ENCODE assay signal across 8 cellular contexts in the genomic region with DNA sequence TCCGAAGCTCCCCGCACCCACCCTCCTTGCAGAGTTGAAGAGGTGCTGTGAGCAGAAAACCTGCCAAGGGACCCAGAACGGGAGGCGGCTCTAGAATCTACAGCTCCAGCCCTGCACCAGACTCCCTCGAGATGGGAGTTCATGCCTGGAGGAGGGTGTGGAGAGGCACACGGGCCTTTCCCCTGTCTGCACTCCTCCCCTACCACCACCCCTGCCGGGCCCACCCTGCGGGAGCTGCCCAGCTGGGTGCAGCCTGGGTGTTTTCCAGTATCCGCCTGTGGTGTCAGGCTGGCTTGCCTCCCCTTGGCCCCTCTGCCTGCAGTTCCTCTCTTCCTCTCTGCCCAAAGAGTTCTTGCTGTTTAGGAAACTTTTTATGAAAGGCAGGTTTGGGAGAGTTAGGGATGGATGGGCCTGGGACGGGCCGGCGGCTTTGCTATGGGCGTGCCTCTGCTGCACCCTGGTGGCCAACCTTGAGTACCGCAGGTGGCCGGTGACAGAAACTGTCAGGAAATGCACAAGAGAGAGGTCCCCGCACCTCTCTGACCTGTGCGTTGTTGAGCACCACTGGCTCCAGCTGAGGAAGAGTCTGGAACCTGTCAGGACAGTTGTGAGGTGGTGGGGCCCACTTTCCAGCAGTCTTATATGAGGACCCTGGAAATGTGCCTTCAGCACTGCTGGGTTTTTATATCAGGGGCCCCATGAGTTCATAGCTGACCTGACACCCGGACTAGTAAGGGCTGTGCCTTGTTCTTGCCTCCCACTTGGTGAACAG.
DNase-seq lines count a peak whose midpoint lies in the region; ATAC-seq, FAIRE-seq and TF ChIP-seq lines count a peak whose summit lies in the region.

No MANE protein-coding gene starts in this region.

- H3K27me3 ChIP-seq in PC-3 (ENCODE audit: low read length) (no peaks in the 10 kb centered on the region), fibroblast of lung (ENCODE audit: control insufficient read depth, insufficient read depth, low read length) (no peaks in the 10 kb centered on the region), neural cell (ENCODE audit: insufficient read depth, low read depth, low read length) (no peaks in the 10 kb centered on the region), stomach smooth muscle (ENCODE audit: control insufficient read depth in 1 of 2, insufficient read depth in 2 of 2, low read length in 2 of 2) (no peaks in the 10 kb centered on the region)

- H3K4me1 ChIP-seq in PC-3 (ENCODE audit: insufficient read depth, low read length) = no peaks in the 10 kb centered on the region
- no peaks in the 10 kb centered on the region for H3K4me1 ChIP-seq in fibroblast of lung (ENCODE audit: control insufficient read depth, extremely low read depth, insufficient read depth, low read length)
- H3K4me1 ChIP-seq in stomach smooth muscle (ENCODE audit: control insufficient read depth, insufficient read depth, low read length) = peaks cover 23% of the 10 kb centered on the region

- H3K36me3 Mint-ChIP-seq in activated T-cell treated with anti-CD3 and anti-CD28 coated beads, Interleukin-2, amount 50 U/mL, for 4 hours (ENCODE audit: insufficient read depth) = peaks cover 11% of the 10 kb centered on the region

- H3K4me3 ChIP-seq in PC-3 (ENCODE audit: low read length) = no peak overlapping the region
- no peak overlapping the region for H3K4me3 ChIP-seq in fibroblast of lung (replicated peaks in 1 of 4; ENCODE audit: control extremely low read depth in 1 of 4, insufficient read depth in 1 of 4, low read depth in 3 of 4, low read length in 4 of 4)
- no peak overlapping the region for H3K4me3 ChIP-seq in neural cell (ENCODE audit: low read length)
- H3K4me3 ChIP-seq in stomach smooth muscle (ENCODE audit: low read length in 2 of 2) = peak overlapping the region in 1 of 2 donors; percentile 3

- H3K9me2 ChIP-seq in PC-3 (replicated peaks; ENCODE audit: low read length) (no peaks in the 10 kb centered on the region), neural cell (ENCODE audit: insufficient read depth, low read length) (no peaks in the 10 kb centered on the region)

- DNase-seq in D721Med (ENCODE audit: insufficient read length, low spot score) (peak; percentile 90), PC-3 (peak; percentile 83), fibroblast of lung (ENCODE audit: low read depth in 2 of 2) (peak; percentile 50 to 78)
- DNase-seq in activated T-cell treated with anti-CD3 and anti-CD28 coated beads, Interleukin-2, amount 50 U/mL, for 4 hours = peak; percentile 75

- no peaks in the 10 kb centered on the region for H3K9me3 Mint-ChIP-seq in activated T-cell treated with anti-CD3 and anti-CD28 coated beads, Interleukin-2, amount 50 U/mL, for 4 hours

- POLR2A ChIA-PET in PC-3 (lab: Charles Lee; ENCODE audit: unreplicated experiment) = no interaction called here

- no peak overlapping the region for H3K4me3 Mint-ChIP-seq in activated T-cell treated with anti-CD3 and anti-CD28 coated beads, Interleukin-2, amount 50 U/mL, for 4 hours

- H2AFZ ChIP-seq in PC-3 (ENCODE audit: low read length) (no peak overlapping the region), fibroblast of lung (ENCODE audit: low read length) (no peak overlapping the region), neural cell (ENCODE audit: low read depth, low read length) (no peak overlapping the region)

- H3K79me2 ChIP-seq in PC-3 (ENCODE audit: low read length) = no peaks in the 10 kb centered on the region
- peaks cover 6% of the 10 kb centered on the region for H3K79me2 ChIP-seq in fibroblast of lung (ENCODE audit: control insufficient read depth, insufficient read depth, low read length)
- H3K79me2 ChIP-seq in neural cell (replicated peaks; ENCODE audit: insufficient read depth, low read length) = no peaks in the 10 kb centered on the region

- H3K36me3 ChIP-seq in PC-3 (ENCODE audit: low read depth, low read length) = peaks cover 61% of the 10 kb centered on the region; the same call in 1 of the 2 replicates
- H3K36me3 ChIP-seq in fibroblast of lung (ENCODE audit: control insufficient read depth, insufficient read depth, low read length) = peaks cover 44% of the 10 kb centered on the region
- H3K36me3 ChIP-seq in neural cell (ENCODE audit: insufficient read depth, low read length) = no peaks in the 10 kb centered on the region
- H3K36me3 ChIP-seq in stomach smooth muscle (ENCODE audit: control insufficient read depth in 2 of 2, insufficient read depth in 2 of 2, low read length in 2 of 2) = peaks cover 44 to 49% of the 10 kb centered on the region in 2 donors

- no peak for TF ChIP-seq EP300 in neural cell (conservative IDR thresholded peaks at IDR 0.05; ENCODE audit: poor library complexity, severe bottlenecking)

- H3F3A ChIP-seq in PC-3 (ENCODE audit: low read length, unreplicated experiment) (no peaks in the 10 kb centered on the region), neural cell (ENCODE audit: insufficient read depth, low read length, poor library complexity, severe bottlenecking) (no peaks in the 10 kb centered on the region)

- H3K27me3 Mint-ChIP-seq in activated T-cell treated with anti-CD3 and anti-CD28 coated beads, Interleukin-2, amount 50 U/mL, for 4 hours (ENCODE audit: low read depth) = no peaks in the 10 kb centered on the region

- CTCF ChIA-PET in PC-3 (lab: Charles Lee) = interaction anchor here (1.8 kb wide), 1 partner anchor 65 kb away, joined by 11 read pairs; no protein-coding TSS in a partner anchor

- H3K27ac ChIP-seq in PC-3 (ENCODE audit: low read length) (no peak overlapping the region), fibroblast of lung (ENCODE audit: insufficient read depth, low read length) (no peak overlapping the region), neural cell (ENCODE audit: low read length) (no peak overlapping the region), stomach smooth muscle (ENCODE audit: low read length) (peak overlapping the region; percentile 69)

- FAIRE-seq in D721Med (lab: Jason Lieb, UNC) = no peak

- H3K9ac ChIP-seq in PC-3 (ENCODE audit: low read length) (no peak overlapping the region), fibroblast of lung (ENCODE audit: insufficient read depth, low read length) (no peak overlapping the region), neural cell (ENCODE audit: low read length) (no peak overlapping the region), stomach smooth muscle (ENCODE audit: low read length in 2 of 2) (peak overlapping the region in 1 of 2 donors; percentile 13)

- peak; percentile 99 for TF ChIP-seq RAD21 in neural cell (conservative IDR thresholded peaks at IDR 0.05)

- TF ChIP-seq CTCF in D721Med (IDR thresholded peaks at IDR 0.05; ENCODE audit: insufficient read depth, missing control alignments) (peak; percentile 99), PC-3 (conservative IDR thresholded peaks at IDR 0.05; ENCODE audit: low read depth, low read length) (peak; percentile 99), fibroblast of lung (conservative IDR thresholded peaks at IDR 0.05 in 1 of 2, IDR thresholded peaks at IDR 0.05 in 1 of 2; ENCODE audit: low read depth in 1 of 2, low read length in 2 of 2) (peak; percentile 85 to 90), neural cell (IDR thresholded peaks at IDR 0.05; ENCODE audit: poor library complexity, severe bottlenecking) (peak; percentile 98)

- ATAC-seq in HG03196 (IDR thresholded peaks at IDR 0.05; ENCODE audit: unreplicated experiment) (peak; percentile 45), PC-3 (peak; percentile 77), HG02884 (IDR thresholded peaks at IDR 0.05; ENCODE audit: unreplicated experiment) (no peak)
- ATAC-seq in activated T-cell treated with anti-CD3 and anti-CD28 coated beads, Interleukin-2, amount 50 U/mL, for 4 hours = peak; percentile 77 to 83

- no peak overlapping the region for H3K4me2 ChIP-seq in PC-3 (ENCODE audit: low read length)
- H3K4me2 ChIP-seq in fibroblast of lung (ENCODE audit: extremely low read depth, insufficient read depth, low read length) = no peak overlapping the region
- H3K4me2 ChIP-seq in neural cell (ENCODE audit: low read length) = no peak overlapping the region

- peaks cover 14% of the 10 kb centered on the region for H3K4me1 Mint-ChIP-seq in activated T-cell treated with anti-CD3 and anti-CD28 coated beads, Interleukin-2, amount 50 U/mL, for 4 hours (ENCODE audit: low read depth)

- no TSS peak for BruUV-seq in PC-3 (replicated peaks; lab: Mats Ljungman, UMichigan)

- intact Hi-C loops in PC-3 (cut with micrococcal nuclease) = loop anchor here (1.0 to 5.0 kb wide), 2 partner anchors 68 to 164 kb away; no protein-coding TSS in a partner anchor

- H4K20me1 ChIP-seq in PC-3 (ENCODE audit: low read length) (no peaks in the 10 kb centered on the region; the same call in 1 of the 2 replicates), fibroblast of lung (ENCODE audit: control insufficient read depth, extremely low read depth, insufficient read depth, low read length) (no peaks in the 10 kb centered on the region), neural cell (ENCODE audit: insufficient read depth) (no peaks in the 10 kb centered on the region)

- H3K9me3 ChIP-seq in PC-3 (ENCODE audit: low read length) (no peaks in the 10 kb centered on the region), fibroblast of lung (ENCODE audit: control insufficient read depth, insufficient read depth, low read depth, low read length) (no peaks in the 10 kb centered on the region), neural cell (ENCODE audit: low read length) (no peaks in the 10 kb centered on the region), stomach smooth muscle (ENCODE audit: control insufficient read depth in 2 of 2, low read length in 2 of 2) (no peaks in the 10 kb centered on the region)

TF ChIP-seq in neural cell, 6 proteins besides CTCF, POLR2A, EP300 and RAD21:
- peak; percentile 99 for TF ChIP-seq SMC3 (conservative IDR thresholded peaks at IDR 0.05; ENCODE audit: poor library complexity)
- no peak for TF ChIP-seq POLR2AphosphoS5 (IDR thresholded peaks at IDR 0.05)
- no peak for TF ChIP-seq EZH2 (IDR thresholded peaks at IDR 0.05; ENCODE audit: borderline replicate concordance, insufficient read depth, low read length, poor library complexity, severe bottlenecking)
- TF ChIP-seq MXI1 (conservative IDR thresholded peaks at IDR 0.05; ENCODE audit: poor library complexity, severe bottlenecking) = peak; percentile 35
TF ChIP-seq in neural cell: peak in this region for 2.
